In the genomic region with DNA sequence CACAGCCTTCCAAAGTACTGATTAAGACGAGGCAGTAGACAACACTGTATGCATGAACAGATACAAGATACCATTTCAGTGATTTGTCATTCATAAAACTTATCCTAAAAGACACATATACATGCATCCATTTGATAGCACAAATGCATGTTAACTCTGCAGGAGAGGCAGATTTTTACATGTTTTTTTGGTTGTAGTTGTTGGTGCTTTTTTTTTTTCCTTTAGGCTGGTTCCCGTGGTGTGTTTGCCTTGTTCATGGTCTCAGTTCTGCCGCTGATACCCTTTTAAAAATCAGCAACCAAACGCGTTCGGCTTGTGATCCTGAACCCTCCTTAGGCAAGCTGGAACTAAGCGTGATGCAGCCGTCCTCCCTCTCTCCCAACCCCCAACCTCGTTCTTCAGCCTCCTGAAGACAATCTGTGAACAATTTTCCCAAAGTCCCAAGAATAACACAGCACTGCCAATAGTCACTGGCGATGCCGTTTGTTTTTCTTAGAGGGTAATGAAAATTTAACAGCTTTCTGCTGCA, we compare ENCODE assay signal across 8 cellular contexts. TPM values are rescaled to one million over a fixed set of nuclear protein-coding genes. Genes with fewer than 3 reads are reported as not detected.
DNase-seq lines count a peak whose midpoint lies in the region; ATAC-seq and TF ChIP-seq lines count a peak whose summit lies in the region.

No MANE protein-coding gene starts in this region.

- ATAC-seq in GM18870 (IDR thresholded peaks at IDR 0.05; ENCODE audit: unreplicated experiment): no peak

- H2AFZ ChIP-seq in fibroblast of lung (ENCODE audit: low read length) (no peak overlapping the region), MM.1S (ENCODE audit: low read length) (no peak overlapping the region)

- peaks cover 10% of the 10 kb centered on the region for H3K27me3 ChIP-seq in CD4-positive, alpha-beta memory T cell (ENCODE audit: insufficient read depth, low read length)
- H3K27me3 ChIP-seq in Peyer's patch (no peaks in the 10 kb centered on the region), fibroblast of lung (ENCODE audit: control insufficient read depth, insufficient read depth, low read length) (peaks cover 5% of the 10 kb centered on the region), MM.1S (replicated peaks; ENCODE audit: insufficient read depth, low read length) (0 out of 2 replicates have a peak, but pooled peaks cover 7% of the 10 kb centered on the region)

- no peak overlapping the region for H3K27ac ChIP-seq in CD4-positive, alpha-beta memory T cell (ENCODE audit: low read depth, low read length)
- peak overlapping the region in 1 of 4 donors; percentile 54 for H3K27ac ChIP-seq in Peyer's patch
- no peak overlapping the region for H3K27ac ChIP-seq in fibroblast of lung (ENCODE audit: insufficient read depth, low read length)
- H3K27ac ChIP-seq in MM.1S (ENCODE audit: low read length): no peak overlapping the region

- intact Hi-C loops in CD4-positive, alpha-beta memory T cell (cut with micrococcal nuclease): no loop called here

- TF ChIP-seq CTCF in Peyer's patch (IDR thresholded peaks at IDR 0.05) (no peak), fibroblast of lung (conservative IDR thresholded peaks at IDR 0.05 in 1 of 2, IDR thresholded peaks at IDR 0.05 in 1 of 2; ENCODE audit: low read depth in 1 of 2, low read length in 2 of 2) (no peak), osteocyte (IDR thresholded peaks at IDR 0.05) (no peak), MM.1S (IDR thresholded peaks at IDR 0.05; ENCODE audit: low read length) (no peak)

- H3K9me3 Mint-ChIP-seq in CD4-positive, alpha-beta memory T cell: peaks cover 0 to 4% (median 0%) of the 10 kb centered on the region in 8 donors
- no peaks in the 10 kb centered on the region for H3K9me3 Mint-ChIP-seq in osteocyte (ENCODE audit: unreplicated experiment)

- H3K4me3 Mint-ChIP-seq in CD4-positive, alpha-beta memory T cell: peak overlapping the region in 7 of 8 donors; percentile 53 to 71 (median 67)
- H3K4me3 Mint-ChIP-seq in osteocyte (ENCODE audit: unreplicated experiment): peak overlapping the region; percentile 86

- DNase-seq in CD4-positive, alpha-beta memory T cell: no peak
- DNase-seq in Peyer's patch (no peak), fibroblast of lung (ENCODE audit: low read depth in 2 of 2) (peak in 1 of 2 donors; percentile 36), osteocyte (ENCODE audit: extremely low spot score, unreplicated experiment) (no peak), HEK293T (ENCODE audit: extremely low spot score) (no peak), MM.1S (no peak)
- no peak for DNase-seq in activated CD8-positive, alpha-beta memory T cell treated with anti-CD3 and anti-CD28 coated beads for 24 hours

- no peaks in the 10 kb centered on the region for H3K36me3 Mint-ChIP-seq in CD4-positive, alpha-beta memory T cell
- peaks cover 7% of the 10 kb centered on the region for H3K36me3 Mint-ChIP-seq in osteocyte (ENCODE audit: unreplicated experiment)

- H3K79me2 ChIP-seq in fibroblast of lung (ENCODE audit: control insufficient read depth, insufficient read depth, low read length) (no peaks in the 10 kb centered on the region), MM.1S (ENCODE audit: low read length) (no peaks in the 10 kb centered on the region)

- H3F3A ChIP-seq in MM.1S (ENCODE audit: insufficient read depth, low read length): no peaks in the 10 kb centered on the region

- POLR2A ChIA-PET in CD4-positive, alpha-beta memory T cell (lab: Charles Lee; ENCODE audit: partially characterized antibody): no interaction called here
- POLR2A ChIA-PET in HEK293T (lab: Yijun Ruan, JAX): interaction anchor here (0.6 kb wide), 1 partner anchor 222 kb away, joined by 3 read pairs; no protein-coding TSS in a partner anchor

- peaks cover 18% of the 10 kb centered on the region for H3K4me1 ChIP-seq in CD4-positive, alpha-beta memory T cell (ENCODE audit: insufficient read depth, low read length)
- peaks cover 0 to 11% (median 2%) of the 10 kb centered on the region in 4 donors for H3K4me1 ChIP-seq in Peyer's patch
- no peaks in the 10 kb centered on the region for H3K4me1 ChIP-seq in fibroblast of lung (ENCODE audit: control insufficient read depth, extremely low read depth, insufficient read depth, low read length)
- peaks cover 3% of the 10 kb centered on the region; the same call in 1 of the 2 replicates for H3K4me1 ChIP-seq in MM.1S (ENCODE audit: low read length)

- no peaks in the 10 kb centered on the region for H3K9me2 ChIP-seq in MM.1S (replicated peaks; ENCODE audit: insufficient read depth, low read length)

- no peaks in the 10 kb centered on the region for H4K20me1 ChIP-seq in fibroblast of lung (ENCODE audit: control insufficient read depth, extremely low read depth, insufficient read depth, low read length)
- H4K20me1 ChIP-seq in MM.1S (ENCODE audit: insufficient read depth, low read length): no peaks in the 10 kb centered on the region

- CTCF ChIA-PET in CD4-positive, alpha-beta memory T cell (lab: Charles Lee; ENCODE audit: partially characterized antibody): no interaction called here
- CTCF ChIA-PET in HEK293T (lab: Yijun Ruan, JAX): interaction anchor here (1.0 kb wide), 1 partner anchor 748 kb away, joined by 4 read pairs; no protein-coding TSS in a partner anchor

- H3K4me1 Mint-ChIP-seq in CD4-positive, alpha-beta memory T cell: peaks cover 3 to 18% (median 16%) of the 10 kb centered on the region in 4 donors
- peaks cover 43% of the 10 kb centered on the region for H3K4me1 Mint-ChIP-seq in osteocyte (ENCODE audit: unreplicated experiment)

- no peak overlapping the region for H3K27ac Mint-ChIP-seq in CD4-positive, alpha-beta memory T cell
- H3K27ac Mint-ChIP-seq in osteocyte (ENCODE audit: unreplicated experiment): peak overlapping the region; percentile 4

- H3K4me2 ChIP-seq in fibroblast of lung (ENCODE audit: extremely low read depth, insufficient read depth, low read length): peak overlapping the region; percentile 81
- H3K4me2 ChIP-seq in MM.1S (ENCODE audit: low read depth, low read length): no peak overlapping the region

- no peak overlapping the region for H3K4me3 ChIP-seq in CD4-positive, alpha-beta memory T cell (ENCODE audit: low read length in 2 of 2)
- H3K4me3 ChIP-seq in Peyer's patch (peak overlapping the region in 3 of 4 donors; percentile 42 to 71 (median 65)), fibroblast of lung (replicated peaks in 1 of 4; ENCODE audit: control extremely low read depth in 1 of 4, insufficient read depth in 1 of 4, low read depth in 3 of 4, low read length in 4 of 4) (peak overlapping the region; percentile 56 to 85 (median 68)), MM.1S (ENCODE audit: low read length) (no peak overlapping the region)

- no peak for TF ChIP-seq POLR2A in Peyer's patch (IDR thresholded peaks at IDR 0.05)

- H3K36me3 ChIP-seq in CD4-positive, alpha-beta memory T cell (ENCODE audit: insufficient read depth, low read length): no peaks in the 10 kb centered on the region
- H3K36me3 ChIP-seq in Peyer's patch: no peaks in the 10 kb centered on the region
- no peaks in the 10 kb centered on the region for H3K36me3 ChIP-seq in fibroblast of lung (ENCODE audit: control insufficient read depth, insufficient read depth, low read length)
- no peaks in the 10 kb centered on the region for H3K36me3 ChIP-seq in MM.1S (replicated peaks; ENCODE audit: insufficient read depth, low read length)

- H3K9me3 ChIP-seq in CD4-positive, alpha-beta memory T cell (ENCODE audit: control insufficient read depth in 1 of 2, low read length in 2 of 2): no peaks in the 10 kb centered on the region
- H3K9me3 ChIP-seq in Peyer's patch (no peaks in the 10 kb centered on the region), fibroblast of lung (ENCODE audit: control insufficient read depth, insufficient read depth, low read depth, low read length) (no peaks in the 10 kb centered on the region), MM.1S (replicated peaks; ENCODE audit: insufficient read depth, low read length) (no peaks in the 10 kb centered on the region)

- H3K9ac ChIP-seq in fibroblast of lung (ENCODE audit: insufficient read depth, low read length) (no peak overlapping the region), MM.1S (ENCODE audit: low read length) (no peak overlapping the region)

- H3K27me3 Mint-ChIP-seq in CD4-positive, alpha-beta memory T cell: peaks cover 35 to 40% of the 10 kb centered on the region in 2 donors
- H3K27me3 Mint-ChIP-seq in osteocyte (ENCODE audit: unreplicated experiment): peaks cover 28% of the 10 kb centered on the region

TF ChIP-seq in HEK293T, 16 proteins besides CTCF, POLR2A, EP300 and RAD21:
- TF ChIP-seq SUZ12 (IDR thresholded peaks at IDR 0.05): no peak
- no peak for TF ChIP-seq L3MBTL2 (conservative IDR thresholded peaks at IDR 0.05)
- TF ChIP-seq NFRKB (IDR thresholded peaks at IDR 0.05): no peak
- no peak for TF ChIP-seq FOXK2 (IDR thresholded peaks at IDR 0.05)
- no peak for TF ChIP-seq LEF1 (IDR thresholded peaks at IDR 0.05; ENCODE audit: borderline replicate concordance)

RNA-seq across cellular contexts. Expression of gene PRICKLE1, which starts 1.2 kb away (rescaled TPM):
- not detected for total RNA-seq in CD4-positive, alpha-beta memory T cell
- not detected for polyA plus RNA-seq in CD4-positive, alpha-beta memory T cell
- total RNA-seq in Peyer's patch (10 to 100 TPM in 2 of 4 donors, 1 to 10 TPM in 1, under 1 TPM in 1; 0.53 to 12.6 (median 6.3) TPM), fibroblast of lung (4.1 and 9.6 TPM in 2 replicates), osteocyte (30.6 and 31.9 TPM in 2 replicates)
- polyA plus RNA-seq in fibroblast of lung: 3.4 and 14.4 TPM in 2 replicates
- polyA plus RNA-seq in fibroblast of lung (2012): 3.5 and 11.9 TPM in 2 replicates
- polyA minus RNA-seq in fibroblast of lung (ENCODE audit: low replicate concordance): 23.4 and 28.3 TPM in 2 replicates

Comparison
In these comparisons a context has a peak if more than half of its experiments do, and no peak if none do; other contexts are left out.
1. H3K4me3 ChIP-seq: peak in Peyer's patch (3 of 4) and fibroblast of lung (4 of 4); none in CD4-positive, alpha-beta memory T cell (0 of 2) and MM.1S (single experiment).